In genomic region chr3:39140341-39140971, GRCh38 we compare ENCODE assay signal across 1 cellular context.
TF ChIP-seq lines count a peak whose summit lies in the region.

No MANE protein-coding gene starts in this region.

TF ChIP-seq in WTC11, 78 proteins besides CTCF, POLR2A, EP300 and RAD21 (continued from another document):
- TF ChIP-seq ZNF512 (CRISPR knock-in tag; IDR thresholded peaks at IDR 0.05; ENCODE audit: borderline replicate concordance) (no peak), ATF6 (CRISPR knock-in tag; IDR thresholded peaks at IDR 0.05) (no peak), ETV6 (CRISPR knock-in tag; IDR thresholded peaks at IDR 0.05) (no peak), GRHL2 (CRISPR knock-in tag; IDR thresholded peaks at IDR 0.05; ENCODE audit: insufficient replicate concordance, severe bottlenecking) (no peak), ZNF532 (CRISPR knock-in tag; IDR thresholded peaks at IDR 0.05; ENCODE audit: borderline replicate concordance) (no peak), FOXJ3 (CRISPR knock-in tag; IDR thresholded peaks at IDR 0.05; ENCODE audit: borderline replicate concordance) (no peak), PRDM15 (CRISPR knock-in tag; IDR thresholded peaks at IDR 0.05) (no peak), RORB (CRISPR knock-in tag; IDR thresholded peaks at IDR 0.05) (no peak), NFE2L1 (CRISPR knock-in tag; IDR thresholded peaks at IDR 0.05) (no peak), EMX1 (CRISPR knock-in tag; IDR thresholded peaks at IDR 0.05) (no peak), ZNF671 (CRISPR knock-in tag; IDR thresholded peaks at IDR 0.05) (no peak)
TF ChIP-seq in WTC11: peak in this region for 0.
